1 cellular context compared by ENCODE assay signal in genomic region chr19:45448887-45449299, GRCh38.
TF ChIP-seq lines count a peak whose summit lies in the region.

No MANE protein-coding gene starts in this region.

TF ChIP-seq in HepG2, 621 proteins besides CTCF, POLR2A, EP300 and RAD21 (continues in another document):
- TF ChIP-seq NR2F1 (CRISPR knock-in tag; IDR thresholded peaks at IDR 0.05) (no peak), ZFP36L1 (CRISPR knock-in tag; IDR thresholded peaks at IDR 0.05) (no peak; the same call in 1 of the 2 replicates), ZNF180 (CRISPR knock-in tag; IDR thresholded peaks at IDR 0.05; ENCODE audit: borderline replicate concordance, low read depth) (no peak), SAP130 (CRISPR knock-in tag; IDR thresholded peaks at IDR 0.05; ENCODE audit: low read depth) (peak; percentile 81), HMG20B (CRISPR knock-in tag; conservative IDR thresholded peaks at IDR 0.05) (no peak), FOXK1 (CRISPR knock-in tag; IDR thresholded peaks at IDR 0.05; ENCODE audit: borderline replicate concordance, low read depth) (no peak), SOX13 (IDR thresholded peaks at IDR 0.05) (no peak), SOX13 (CRISPR knock-in tag; conservative IDR thresholded peaks at IDR 0.05 in 1 of 2, IDR thresholded peaks at IDR 0.05 in 1 of 2) (peak in 1 of 2 experiments; percentile 5; a peak in 1 of 4 replicates), MED1 (CRISPR knock-in tag; IDR thresholded peaks at IDR 0.05) (peak; percentile 56), THAP11 (CRISPR knock-in tag; IDR thresholded peaks at IDR 0.05) (peak; percentile 32; the same call in 1 of the 2 replicates), GRHL1 (CRISPR knock-in tag; conservative IDR thresholded peaks at IDR 0.05) (no peak), RXRB (CRISPR knock-in tag; IDR thresholded peaks at IDR 0.05; ENCODE audit: borderline replicate concordance) (peak; percentile 94), ZSCAN29 (CRISPR knock-in tag; conservative IDR thresholded peaks at IDR 0.05) (no peak), GABPA (IDR thresholded peaks at IDR 0.05; ENCODE audit: low read depth, low read length) (no peak), GABPA (CRISPR knock-in tag; IDR thresholded peaks at IDR 0.05; ENCODE audit: low read depth) (peak; percentile 80), NFYB (CRISPR knock-in tag; IDR thresholded peaks at IDR 0.05) (no peak), BHLHE40 (IDR thresholded peaks at IDR 0.05; ENCODE audit: low read length) (peak; percentile 61; the same call in 1 of the 2 replicates), ELF3 (CRISPR knock-in tag; IDR thresholded peaks at IDR 0.05) (peak; percentile 58; the same call in 1 of the 2 replicates), ZNF850 (CRISPR knock-in tag; conservative IDR thresholded peaks at IDR 0.05) (no peak), NFRKB (IDR thresholded peaks at IDR 0.05) (no peak), FOXJ3 (CRISPR knock-in tag; IDR thresholded peaks at IDR 0.05; ENCODE audit: borderline replicate concordance) (no peak), NR2C2 (CRISPR knock-in tag; IDR thresholded peaks at IDR 0.05; ENCODE audit: borderline replicate concordance) (peak; percentile 77), AGO2 (optimal IDR thresholded peaks at IDR 0.05; ENCODE audit: low read depth, low read length) (no peak), ZNF276 (CRISPR knock-in tag; IDR thresholded peaks at IDR 0.05; ENCODE audit: low read depth) (no peak), RXRA (CRISPR knock-in tag; IDR thresholded peaks at IDR 0.05) (peak; percentile 82; the same call in 1 of the 2 replicates), RORA (CRISPR knock-in tag; IDR thresholded peaks at IDR 0.05) (no peak), ZNF317 (CRISPR knock-in tag; IDR thresholded peaks at IDR 0.05) (no peak), ZSCAN21 (CRISPR knock-in tag; IDR thresholded peaks at IDR 0.05; ENCODE audit: borderline replicate concordance) (no peak), FLYWCH1 (CRISPR knock-in tag; IDR thresholded peaks at IDR 0.05) (no peak), ZNF773 (CRISPR knock-in tag; IDR thresholded peaks at IDR 0.05; ENCODE audit: borderline replicate concordance) (no peak), ZNF234 (CRISPR knock-in tag; conservative IDR thresholded peaks at IDR 0.05) (no peak), ZBTB14 (CRISPR knock-in tag; IDR thresholded peaks at IDR 0.05) (no peak), MIER3 (CRISPR knock-in tag; IDR thresholded peaks at IDR 0.05; ENCODE audit: borderline replicate concordance) (no peak), TOE1 (CRISPR knock-in tag; IDR thresholded peaks at IDR 0.05) (no peak), RARA (CRISPR knock-in tag; IDR thresholded peaks at IDR 0.05) (peak; percentile 81), USF2 (IDR thresholded peaks at IDR 0.05; ENCODE audit: low read depth, low read length) (peak; percentile 51), USF2 (CRISPR knock-in tag; IDR thresholded peaks at IDR 0.05; ENCODE audit: borderline replicate concordance) (no peak; the same call in 1 of the 2 replicates), ZNF383 (CRISPR knock-in tag; IDR thresholded peaks at IDR 0.05; ENCODE audit: borderline replicate concordance) (no peak), GATAD2A (CRISPR knock-in tag; IDR thresholded peaks at IDR 0.05) (peak; percentile 62), HDAC1 (CRISPR knock-in tag; IDR thresholded peaks at IDR 0.05) (0 out of 2 replicates have a peak, but pooled peaks have one; percentile 18), HNF4A (CRISPR knock-in tag; IDR thresholded peaks at IDR 0.05) (no peak), SNRNP70 (IDR thresholded peaks at IDR 0.05; ENCODE audit: low read depth, low read length) (no peak), ZNF468 (CRISPR knock-in tag; IDR thresholded peaks at IDR 0.05) (no peak), SOX5 (CRISPR knock-in tag; IDR thresholded peaks at IDR 0.05; ENCODE audit: borderline replicate concordance) (peak; percentile 15; the same call in 1 of the 2 replicates), ZKSCAN1 (IDR thresholded peaks at IDR 0.05; ENCODE audit: low read length) (no peak), ELF1 (CRISPR knock-in tag; IDR thresholded peaks at IDR 0.05) (0 out of 2 replicates have a peak, but pooled peaks have one; percentile 14), FOSL1 (CRISPR knock-in tag; IDR thresholded peaks at IDR 0.05; ENCODE audit: borderline replicate concordance) (peak; percentile 56; the same call in 1 of the 2 replicates)
- TF ChIP-seq, protein P1, sequence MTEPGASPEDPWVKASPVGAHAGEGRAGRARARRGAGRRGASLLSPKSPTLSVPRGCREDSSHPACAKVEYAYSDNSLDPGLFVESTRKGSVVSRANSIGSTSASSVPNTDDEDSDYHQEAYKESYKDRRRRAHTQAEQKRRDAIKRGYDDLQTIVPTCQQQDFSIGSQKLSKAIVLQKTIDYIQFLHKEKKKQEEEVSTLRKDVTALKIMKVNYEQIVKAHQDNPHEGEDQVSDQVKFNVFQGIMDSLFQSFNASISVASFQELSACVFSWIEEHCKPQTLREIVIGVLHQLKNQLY (CRISPR knock-in tag; IDR thresholded peaks at IDR 0.05), result peak; percentile 87
- TF ChIP-seq, protein P2, sequence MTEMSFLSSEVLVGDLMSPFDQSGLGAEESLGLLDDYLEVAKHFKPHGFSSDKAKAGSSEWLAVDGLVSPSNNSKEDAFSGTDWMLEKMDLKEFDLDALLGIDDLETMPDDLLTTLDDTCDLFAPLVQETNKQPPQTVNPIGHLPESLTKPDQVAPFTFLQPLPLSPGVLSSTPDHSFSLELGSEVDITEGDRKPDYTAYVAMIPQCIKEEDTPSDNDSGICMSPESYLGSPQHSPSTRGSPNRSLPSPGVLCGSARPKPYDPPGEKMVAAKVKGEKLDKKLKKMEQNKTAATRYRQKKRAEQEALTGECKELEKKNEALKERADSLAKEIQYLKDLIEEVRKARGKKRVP (CRISPR knock-in tag; IDR thresholded peaks at IDR 0.05), result 0 out of 4 replicates have a peak, but pooled peaks of 1 of the 2 experiments have one; percentile 34
- TF ChIP-seq, protein P3, sequence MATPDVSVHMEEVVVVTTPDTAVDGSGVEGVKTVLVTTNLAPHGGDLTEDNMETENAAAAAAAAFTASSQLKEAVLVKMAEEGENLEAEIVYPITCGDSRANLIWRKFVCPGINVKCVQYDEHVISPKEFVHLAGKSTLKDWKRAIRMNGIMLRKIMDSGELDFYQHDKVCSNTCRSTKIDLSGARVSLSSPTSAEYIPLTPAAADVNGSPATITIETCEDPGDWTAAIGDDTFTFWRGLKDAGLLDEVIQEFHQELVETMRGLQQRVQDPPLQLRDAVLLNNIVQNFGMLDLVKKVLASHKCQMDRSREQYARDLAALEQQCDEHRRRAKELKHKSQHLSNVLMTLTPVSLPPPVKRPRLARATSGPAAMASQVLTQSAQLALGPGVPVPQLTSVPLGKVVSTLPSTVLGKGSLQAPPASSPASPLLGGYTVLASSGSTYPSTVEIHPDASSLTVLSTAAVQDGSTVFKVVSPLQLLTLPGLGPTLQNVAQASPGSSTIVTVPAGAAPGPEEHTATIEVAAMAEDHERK (CRISPR knock-in tag; IDR thresholded peaks at IDR 0.05; ENCODE audit: low read depth), result no peak
- TF ChIP-seq, protein P4, sequence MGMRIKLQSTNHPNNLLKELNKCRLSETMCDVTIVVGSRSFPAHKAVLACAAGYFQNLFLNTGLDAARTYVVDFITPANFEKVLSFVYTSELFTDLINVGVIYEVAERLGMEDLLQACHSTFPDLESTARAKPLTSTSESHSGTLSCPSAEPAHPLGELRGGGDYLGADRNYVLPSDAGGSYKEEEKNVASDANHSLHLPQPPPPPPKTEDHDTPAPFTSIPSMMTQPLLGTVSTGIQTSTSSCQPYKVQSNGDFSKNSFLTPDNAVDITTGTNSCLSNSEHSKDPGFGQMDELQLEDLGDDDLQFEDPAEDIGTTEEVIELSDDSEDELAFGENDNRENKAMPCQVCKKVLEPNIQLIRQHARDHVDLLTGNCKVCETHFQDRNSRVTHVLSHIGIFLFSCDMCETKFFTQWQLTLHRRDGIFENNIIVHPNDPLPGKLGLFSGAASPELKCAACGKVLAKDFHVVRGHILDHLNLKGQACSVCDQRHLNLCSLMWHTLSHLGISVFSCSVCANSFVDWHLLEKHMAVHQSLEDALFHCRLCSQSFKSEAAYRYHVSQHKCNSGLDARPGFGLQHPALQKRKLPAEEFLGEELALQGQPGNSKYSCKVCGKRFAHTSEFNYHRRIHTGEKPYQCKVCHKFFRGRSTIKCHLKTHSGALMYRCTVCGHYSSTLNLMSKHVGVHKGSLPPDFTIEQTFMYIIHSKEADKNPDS (CRISPR knock-in tag; IDR thresholded peaks at IDR 0.05), result no peak
- TF ChIP-seq, protein P5, sequence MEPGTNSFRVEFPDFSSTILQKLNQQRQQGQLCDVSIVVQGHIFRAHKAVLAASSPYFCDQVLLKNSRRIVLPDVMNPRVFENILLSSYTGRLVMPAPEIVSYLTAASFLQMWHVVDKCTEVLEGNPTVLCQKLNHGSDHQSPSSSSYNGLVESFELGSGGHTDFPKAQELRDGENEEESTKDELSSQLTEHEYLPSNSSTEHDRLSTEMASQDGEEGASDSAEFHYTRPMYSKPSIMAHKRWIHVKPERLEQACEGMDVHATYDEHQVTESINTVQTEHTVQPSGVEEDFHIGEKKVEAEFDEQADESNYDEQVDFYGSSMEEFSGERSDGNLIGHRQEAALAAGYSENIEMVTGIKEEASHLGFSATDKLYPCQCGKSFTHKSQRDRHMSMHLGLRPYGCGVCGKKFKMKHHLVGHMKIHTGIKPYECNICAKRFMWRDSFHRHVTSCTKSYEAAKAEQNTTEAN (CRISPR knock-in tag; conservative IDR thresholded peaks at IDR 0.05), result 0 out of 2 replicates have a peak, but pooled peaks have one; percentile 27
- TF ChIP-seq, protein P6, sequence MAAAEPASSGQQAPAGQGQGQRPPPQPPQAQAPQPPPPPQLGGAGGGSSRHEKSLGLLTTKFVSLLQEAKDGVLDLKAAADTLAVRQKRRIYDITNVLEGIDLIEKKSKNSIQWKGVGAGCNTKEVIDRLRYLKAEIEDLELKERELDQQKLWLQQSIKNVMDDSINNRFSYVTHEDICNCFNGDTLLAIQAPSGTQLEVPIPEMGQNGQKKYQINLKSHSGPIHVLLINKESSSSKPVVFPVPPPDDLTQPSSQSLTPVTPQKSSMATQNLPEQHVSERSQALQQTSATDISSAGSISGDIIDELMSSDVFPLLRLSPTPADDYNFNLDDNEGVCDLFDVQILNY (CRISPR knock-in tag; conservative IDR thresholded peaks at IDR 0.05), result no peak
- TF ChIP-seq, protein P7, sequence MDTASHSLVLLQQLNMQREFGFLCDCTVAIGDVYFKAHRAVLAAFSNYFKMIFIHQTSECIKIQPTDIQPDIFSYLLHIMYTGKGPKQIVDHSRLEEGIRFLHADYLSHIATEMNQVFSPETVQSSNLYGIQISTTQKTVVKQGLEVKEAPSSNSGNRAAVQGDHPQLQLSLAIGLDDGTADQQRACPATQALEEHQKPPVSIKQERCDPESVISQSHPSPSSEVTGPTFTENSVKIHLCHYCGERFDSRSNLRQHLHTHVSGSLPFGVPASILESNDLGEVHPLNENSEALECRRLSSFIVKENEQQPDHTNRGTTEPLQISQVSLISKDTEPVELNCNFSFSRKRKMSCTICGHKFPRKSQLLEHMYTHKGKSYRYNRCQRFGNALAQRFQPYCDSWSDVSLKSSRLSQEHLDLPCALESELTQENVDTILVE (CRISPR knock-in tag; IDR thresholded peaks at IDR 0.05), result 0 out of 2 replicates have a peak, but pooled peaks have one; percentile 22
